Comparison of ENCODE assay signal across 15 cellular contexts in genomic region chr2:188678921-188679320, GRCh38.
DNase-seq lines count a peak whose midpoint lies in the region; ATAC-seq and TF ChIP-seq lines count a peak whose summit lies in the region.
"Had no signal": no experiment of that assay in that cellular context is flagged by ENCODE, and none has a peak within 500 bp of the region (broad histone marks: within the 10 kb centered on the region; RNA-seq: fewer than 3 reads in every experiment).

No MANE protein-coding gene starts in this region.

- no TSS peak for BruUV-seq in PC-3 (replicated peaks; lab: Mats Ljungman, UMichigan)

- H3K79me2 ChIP-seq in PC-3 (ENCODE audit: low read length): no peaks in the 10 kb centered on the region
- H3K79me2 ChIP-seq in fibroblast of lung (ENCODE audit: control insufficient read depth, insufficient read depth, low read length): no peaks in the 10 kb centered on the region
- no peaks in the 10 kb centered on the region for H3K79me2 ChIP-seq in osteoblast (ENCODE audit: insufficient read depth, low read length)

- no peak overlapping the region for H3K27ac ChIP-seq in PC-3 (ENCODE audit: low read length)
- H3K27ac ChIP-seq in fibroblast of lung (ENCODE audit: insufficient read depth, low read length): no peak overlapping the region
- peak overlapping the region; percentile 2 for H3K27ac ChIP-seq in osteoblast (ENCODE audit: low read depth, low read length)
- H3K27ac ChIP-seq: C4-2B, HL-60, thoracic aorta had no signal

- DNase-seq in ELR (ENCODE audit: low read depth): peak; percentile 49
- peak; percentile 6 for DNase-seq in PC-3
- DNase-seq in fibroblast of lung (ENCODE audit: low read depth in 2 of 2): peak; percentile 82 to 88
- DNase-seq in osteoblast (ENCODE audit: insufficient read length, low spot score, missing footprints): no peak
- no peak for DNase-seq in activated T-cell treated with anti-CD3 and anti-CD28 coated beads, Interleukin-2, amount 50 U/mL, for 1 hour
- no peak for DNase-seq in head of caudate nucleus
- DNase-seq: activated CD8-positive, alpha-beta T cell treated with anti-CD3 and anti-CD28 coated beads for 36 hours; activated naive CD8-positive, alpha-beta T cell treated with anti-CD3 and anti-CD28 coated beads, Interleukin-2, amount 10 ng/mL, durations not matched to agents 7 days and 5 days; DMS153 had no signal

- intact Hi-C loops in PC-3 (cut with micrococcal nuclease): no loop called here
- intact Hi-C loops in head of caudate nucleus (cut with DNase I): no loop called here

- H3K4me3 ChIP-seq in PC-3 (ENCODE audit: low read length) (no peak overlapping the region), fibroblast of lung (replicated peaks in 1 of 4; ENCODE audit: control extremely low read depth in 1 of 4, insufficient read depth in 1 of 4, low read depth in 3 of 4, low read length in 4 of 4) (no peak overlapping the region), osteoblast (ENCODE audit: insufficient read depth, low read length) (no peak overlapping the region)
- H3K4me3 ChIP-seq: GM23338, thoracic aorta had no signal

- H3F3A ChIP-seq in PC-3 (ENCODE audit: low read length, unreplicated experiment): peaks cover 5% of the 10 kb centered on the region

- H3K4me1 ChIP-seq in PC-3 (ENCODE audit: insufficient read depth, low read length) (peaks cover 22% of the 10 kb centered on the region), fibroblast of lung (ENCODE audit: control insufficient read depth, extremely low read depth, insufficient read depth, low read length) (no peaks in the 10 kb centered on the region), osteoblast (ENCODE audit: insufficient read depth, low read length) (peaks cover 18% of the 10 kb centered on the region)

- CTCF ChIA-PET in PC-3 (lab: Charles Lee): no interaction called here

- no peaks in the 10 kb centered on the region for H3K27me3 ChIP-seq in PC-3 (ENCODE audit: low read length)
- H3K27me3 ChIP-seq in fibroblast of lung (ENCODE audit: control insufficient read depth, insufficient read depth, low read length): no peaks in the 10 kb centered on the region
- H3K27me3 ChIP-seq in osteoblast (ENCODE audit: insufficient read depth, low read length): no peaks in the 10 kb centered on the region

- no peaks in the 10 kb centered on the region for H4K20me1 ChIP-seq in PC-3 (ENCODE audit: low read length)
- H4K20me1 ChIP-seq in fibroblast of lung (ENCODE audit: control insufficient read depth, extremely low read depth, insufficient read depth, low read length): no peaks in the 10 kb centered on the region
- H4K20me1 ChIP-seq in osteoblast (ENCODE audit: insufficient read depth, low read length): no peaks in the 10 kb centered on the region

- H3K4me2 ChIP-seq in PC-3 (ENCODE audit: low read length) (no peak overlapping the region), fibroblast of lung (ENCODE audit: extremely low read depth, insufficient read depth, low read length) (no peak overlapping the region), osteoblast (ENCODE audit: insufficient read depth, low read length) (no peak overlapping the region)
- H3K4me2 ChIP-seq: GM23338 had no signal

- H3K9me2 ChIP-seq in PC-3 (replicated peaks; ENCODE audit: low read length): no peaks in the 10 kb centered on the region

- H3K9ac ChIP-seq in PC-3 (ENCODE audit: low read length): no peak overlapping the region
- H3K9ac ChIP-seq in fibroblast of lung (ENCODE audit: insufficient read depth, low read length): no peak overlapping the region

- no peak overlapping the region for H2AFZ ChIP-seq in PC-3 (ENCODE audit: low read length)
- no peak overlapping the region for H2AFZ ChIP-seq in fibroblast of lung (ENCODE audit: low read length)
- no peak overlapping the region for H2AFZ ChIP-seq in osteoblast (ENCODE audit: low read length)
- H2AFZ ChIP-seq: GM23338 had no signal

- H3K36me3 ChIP-seq in PC-3 (ENCODE audit: low read depth, low read length) (no peaks in the 10 kb centered on the region), fibroblast of lung (ENCODE audit: control insufficient read depth, insufficient read depth, low read length) (no peaks in the 10 kb centered on the region), osteoblast (ENCODE audit: insufficient read depth, low read length) (no peaks in the 10 kb centered on the region)
- H3K36me3 ChIP-seq: thoracic aorta had no signal

- H3K9me3 ChIP-seq in PC-3 (ENCODE audit: low read length): no peaks in the 10 kb centered on the region
- H3K9me3 ChIP-seq in fibroblast of lung (ENCODE audit: control insufficient read depth, insufficient read depth, low read depth, low read length): no peaks in the 10 kb centered on the region
- no peaks in the 10 kb centered on the region for H3K9me3 ChIP-seq in osteoblast (ENCODE audit: low read depth, low read length)
- H3K9me3 ChIP-seq: thoracic aorta had no signal

- POLR2A ChIA-PET in PC-3 (lab: Charles Lee; ENCODE audit: unreplicated experiment): no interaction called here

- ATAC-seq in PC-3 (no peak), GM18909 (IDR thresholded peaks at IDR 0.05; ENCODE audit: poor library complexity, unreplicated experiment) (no peak)
- ATAC-seq: activated CD8-positive, alpha-beta T cell treated with anti-CD3 and anti-CD28 coated beads for 36 hours; GM23338; natural killer cell treated with Interleukin-12 subunit alpha and Interleukin-12 subunit beta and Interleukin-15 and Interleukin-18, amount 100 ng/mL, for 72 hours had no signal

- TF ChIP-seq CTCF in PC-3 (conservative IDR thresholded peaks at IDR 0.05; ENCODE audit: low read depth, low read length) (no peak), fibroblast of lung (conservative IDR thresholded peaks at IDR 0.05 in 1 of 2, IDR thresholded peaks at IDR 0.05 in 1 of 2; ENCODE audit: low read depth in 1 of 2, low read length in 2 of 2) (no peak), osteoblast (IDR thresholded peaks at IDR 0.05; ENCODE audit: extremely low read depth, low read depth, low read length) (no peak)

Comparison
In these comparisons a context has a peak if more than half of its experiments do, and no peak if none do; other contexts are left out.
1. DNase-seq: peak in ELR (single experiment), PC-3 (single experiment) and fibroblast of lung (2 of 2); none in osteoblast (single experiment), activated T-cell treated with anti-CD3 and anti-CD28 coated beads, Interleukin-2, amount 50 U/mL, for 1 hour (single experiment) and head of caudate nucleus (0 of 42).